In genomic region chr13:113665582-113666323, GRCh38 we compare ENCODE assay signal across 23 cellular contexts. TPM values are rescaled to one million over a fixed set of nuclear protein-coding genes. Genes with fewer than 3 reads are reported as not detected.
DNase-seq lines count a peak whose midpoint lies in the region; ATAC-seq and TF ChIP-seq lines count a peak whose summit lies in the region.
"Had no signal": no experiment of that assay in that cellular context is flagged by ENCODE, and none has a peak within 500 bp of the region (broad histone marks: within the 10 kb centered on the region; RNA-seq: fewer than 3 reads in every experiment).

No MANE protein-coding gene starts in this region.

- H3K4me3 ChIP-seq in HEK293 (ENCODE audit: low read depth, low read length): no peak overlapping the region

- TF ChIP-seq CTCF in HEK293 (tag by site-specific recombination; IDR thresholded peaks at IDR 0.05) (no peak), glutamatergic neuron (IDR thresholded peaks at IDR 0.05; ENCODE audit: partially characterized antibody, unreplicated experiment) (no peak)

- no peaks in the 10 kb centered on the region for H3K4me1 Mint-ChIP-seq in glutamatergic neuron (ENCODE audit: low read depth, unreplicated experiment)
- H3K4me1 Mint-ChIP-seq: B cell; stimulated activated naive B cell treated with anti-CD40 and anti-IgM and Interleukin-4, amounts not matched to agents 10 μg/mL and 1 μg/mL and 100 μg/mL, for 72 hours had no signal

- DNase-seq in activated CD4-positive, CD25-positive, alpha-beta regulatory T cell treated with anti-CD3 and anti-CD28 coated beads, Interleukin-2, amount 50 U/mL, for 72 hours: peak; percentile 19
- DNase-seq in glutamatergic neuron: peak; percentile 16
- peak; percentile 34 for DNase-seq in sciatic nerve (ENCODE audit: low spot score)
- DNase-seq in stimulated activated CD4-positive, alpha-beta T cell treated with anti-CD3 and anti-CD28 coated beads, Interleukin-12 subunit alpha, Interleukin-12 subunit beta, amount 100 ng/mL, for 4 hours: no peak
- no peak for DNase-seq in NCI-H1436 (lab: John Stamatoyannopoulos, UW)
- DNase-seq: activated CD4-positive, alpha-beta T cell treated with anti-CD3 and anti-CD28 coated beads, Interleukin-2, amount 50 U/mL, for 1 hour; activated CD8-positive, alpha-beta memory T cell treated with anti-CD3 and anti-CD28 coated beads, Interleukin-2, amount 50 U/mL, for 48 hours; foreskin melanocyte; NCI-H1417 treated with DMSO at 0.1 percent for 48 hours; NCI-H2171 treated with DMSO at 0.1 percent for 48 hours; stimulated activated naive B cell treated with anti-CD40 and anti-IgM and Interleukin-4, amounts not matched to agents 10 μg/mL and 1 μg/mL and 100 μg/mL, for 72 hours had no signal

- no peak overlapping the region for H3K27ac Mint-ChIP-seq in glutamatergic neuron (ENCODE audit: unreplicated experiment)
- H3K27ac Mint-ChIP-seq: B cell; stimulated activated naive B cell treated with anti-CD40 and anti-IgM and Interleukin-4, amounts not matched to agents 10 μg/mL and 1 μg/mL and 100 μg/mL, for 72 hours had no signal

- no peaks in the 10 kb centered on the region for H3K36me3 ChIP-seq in HEK293 (ENCODE audit: control insufficient read depth in 2 of 2, insufficient read depth in 1 of 2, low read length in 2 of 2)
- H3K36me3 ChIP-seq: neutrophil had no signal

- H3K4me3 Mint-ChIP-seq in glutamatergic neuron (ENCODE audit: unreplicated experiment): no peak overlapping the region
- H3K4me3 Mint-ChIP-seq: B cell; brain; stimulated activated naive B cell treated with anti-CD40 and anti-IgM and Interleukin-4, amounts not matched to agents 10 μg/mL and 1 μg/mL and 100 μg/mL, for 72 hours had no signal

- H3K36me3 Mint-ChIP-seq in glutamatergic neuron (ENCODE audit: unreplicated experiment): peaks cover 15% of the 10 kb centered on the region
- H3K36me3 Mint-ChIP-seq: brain had no signal

- H3K27me3 Mint-ChIP-seq in glutamatergic neuron (ENCODE audit: unreplicated experiment): peaks cover 13% of the 10 kb centered on the region

- POLR2A ChIA-PET in HEK293 (lab: Yijun Ruan, JAX): interaction anchor here (0.7 kb wide), 1 partner anchor 223 kb away, joined by 4 read pairs; no protein-coding TSS in a partner anchor

- no peak for ATAC-seq in activated CD4-positive, CD25-positive, alpha-beta regulatory T cell treated with anti-CD3 and anti-CD28 coated beads, Interleukin-2, amount 50 U/mL, for 24 hours
- no peak for ATAC-seq in sciatic nerve
- no peak for ATAC-seq in HG03045 (IDR thresholded peaks at IDR 0.05; ENCODE audit: unreplicated experiment)
- ATAC-seq: stimulated activated naive B cell treated with anti-CD40 and anti-IgM and Interleukin-4, amounts not matched to agents 10 μg/mL and 1 μg/mL and 100 μg/mL, for 72 hours had no signal

- H3K27ac ChIP-seq in HEK293 (ENCODE audit: extremely low read depth, low read depth, low read length): no peak overlapping the region
- H3K27ac ChIP-seq: 22Rv1, neutrophil had no signal

- CTCF ChIA-PET in HEK293 (lab: Yijun Ruan, JAX): interaction anchor here (0.5 to 1.2 kb wide), 2 partner anchors 59 to 563 kb away, joined by 3 to 4 read pairs; no protein-coding TSS in a partner anchor

- no peaks in the 10 kb centered on the region for H3K4me1 ChIP-seq in HEK293 (ENCODE audit: control insufficient read depth, insufficient read depth, low read length)
- H3K4me1 ChIP-seq: Caco-2 had no signal

- peaks cover 11% of the 10 kb centered on the region for H3K9me3 Mint-ChIP-seq in glutamatergic neuron (ENCODE audit: unreplicated experiment)

- intact Hi-C loops in sciatic nerve (cut with DNase I): no loop called here

- H3K9me3 ChIP-seq in HEK293 (ENCODE audit: control insufficient read depth, insufficient read depth, low read depth, low read length): no peaks in the 10 kb centered on the region
- H3K9me3 ChIP-seq: neutrophil had no signal

TF ChIP-seq in HEK293, 187 proteins besides CTCF, POLR2A, EP300 and RAD21:
- peak; percentile 100 for TF ChIP-seq ZEB2 (tag by site-specific recombination; IDR thresholded peaks at IDR 0.05)
- no peak for TF ChIP-seq ZNF132 (tag by site-specific recombination; IDR thresholded peaks at IDR 0.05; ENCODE audit: borderline replicate concordance)
- TF ChIP-seq ZNF639 (tag by site-specific recombination; IDR thresholded peaks at IDR 0.05): no peak

RNA-seq across cellular contexts. Expression of gene GRK1, which starts 1.3 kb away (rescaled TPM):
- 1.2 TPM for total RNA-seq in glutamatergic neuron (ENCODE audit: unreplicated experiment)
- total RNA-seq in sciatic nerve: 0.09 TPM
- total RNA-seq: B cell, Caco-2, mononuclear cell, OCI-LY7, renal cortical epithelial cell had no signal

RNA-seq across cellular contexts. Expression of gene ATP4B, which starts 7.8 kb away (rescaled TPM):
- not detected for total RNA-seq in glutamatergic neuron (ENCODE audit: unreplicated experiment)
- total RNA-seq in sciatic nerve: not detected
- total RNA-seq: B cell, Caco-2, left colon, mononuclear cell, OCI-LY7, renal cortical epithelial cell had no signal

Comparison
In these comparisons a context has a peak if more than half of its experiments do, and no peak if none do; other contexts are left out.
1. DNase-seq: peak in activated CD4-positive, CD25-positive, alpha-beta regulatory T cell treated with anti-CD3 and anti-CD28 coated beads, Interleukin-2, amount 50 U/mL, for 72 hours (single experiment), glutamatergic neuron (single experiment) and sciatic nerve (single experiment); none in stimulated activated CD4-positive, alpha-beta T cell treated with anti-CD3 and anti-CD28 coated beads, Interleukin-12 subunit alpha, Interleukin-12 subunit beta, amount 100 ng/mL, for 4 hours (single experiment) and NCI-H1436 (single experiment).